Comparison of ENCODE assay signal across 1 cellular context in the genomic region with DNA sequence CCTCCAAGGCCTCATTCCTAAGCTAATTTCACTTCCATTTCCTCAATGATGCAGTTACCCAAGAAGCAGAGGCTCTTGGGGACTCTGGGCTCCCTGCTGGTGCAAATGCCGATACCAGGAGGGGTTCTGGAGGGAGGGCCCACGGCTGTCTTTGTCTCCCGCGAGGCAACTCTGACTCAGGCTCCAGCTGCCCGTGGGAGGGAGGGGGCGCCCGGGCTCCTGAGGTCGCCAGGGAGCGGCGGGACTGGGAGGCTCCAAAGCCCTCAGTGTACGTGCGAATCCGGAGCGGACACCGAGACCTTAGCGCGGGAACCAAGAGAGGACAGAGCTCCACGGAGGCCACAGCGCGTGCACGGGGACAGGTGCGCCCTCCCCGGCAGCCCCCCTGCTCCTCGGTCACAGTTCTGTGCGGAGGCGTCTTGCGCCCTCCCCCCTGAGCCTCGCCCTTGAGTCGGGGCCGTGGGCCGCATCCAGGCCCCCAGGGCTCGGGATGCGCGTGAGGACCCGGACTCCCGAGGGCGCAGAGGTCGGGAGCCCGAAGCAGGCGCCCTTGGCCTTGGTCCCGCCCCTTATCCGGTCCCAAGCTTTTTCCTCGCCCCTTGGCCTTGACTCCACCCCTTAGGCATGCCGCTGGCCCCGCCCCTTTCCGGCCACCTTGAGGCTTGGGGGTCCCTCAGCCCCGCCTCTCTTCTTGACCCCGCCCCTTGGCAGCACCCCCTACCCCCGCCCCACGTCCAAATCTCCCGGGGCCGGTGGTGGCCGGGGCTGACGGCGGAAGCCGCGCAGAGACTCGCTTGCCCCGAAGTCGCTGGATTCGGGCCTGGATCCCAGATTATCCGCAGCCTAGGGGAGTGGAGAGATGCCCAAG.
TF ChIP-seq lines count a peak whose summit lies in the region.

No MANE protein-coding gene starts in this region.

TF ChIP-seq in HEK293T, 16 proteins besides CTCF, POLR2A, EP300 and RAD21 (continued from another document):
- TF ChIP-seq, protein P1, sequence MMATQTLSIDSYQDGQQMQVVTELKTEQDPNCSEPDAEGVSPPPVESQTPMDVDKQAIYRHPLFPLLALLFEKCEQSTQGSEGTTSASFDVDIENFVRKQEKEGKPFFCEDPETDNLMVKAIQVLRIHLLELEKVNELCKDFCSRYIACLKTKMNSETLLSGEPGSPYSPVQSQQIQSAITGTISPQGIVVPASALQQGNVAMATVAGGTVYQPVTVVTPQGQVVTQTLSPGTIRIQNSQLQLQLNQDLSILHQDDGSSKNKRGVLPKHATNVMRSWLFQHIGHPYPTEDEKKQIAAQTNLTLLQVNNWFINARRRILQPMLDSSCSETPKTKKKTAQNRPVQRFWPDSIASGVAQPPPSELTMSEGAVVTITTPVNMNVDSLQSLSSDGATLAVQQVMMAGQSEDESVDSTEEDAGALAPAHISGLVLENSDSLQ (IDR thresholded peaks at IDR 0.05), result no peak
- TF ChIP-seq TARDBP (IDR thresholded peaks at IDR 0.05) (no peak), LEF1 (IDR thresholded peaks at IDR 0.05; ENCODE audit: borderline replicate concordance) (no peak), ARNT (IDR thresholded peaks at IDR 0.05) (no peak), FOXK2 (IDR thresholded peaks at IDR 0.05) (no peak)
TF ChIP-seq in HEK293T: peak in this region for 0.
